ENCODE assay signal across 13 cellular contexts in the genomic region with DNA sequence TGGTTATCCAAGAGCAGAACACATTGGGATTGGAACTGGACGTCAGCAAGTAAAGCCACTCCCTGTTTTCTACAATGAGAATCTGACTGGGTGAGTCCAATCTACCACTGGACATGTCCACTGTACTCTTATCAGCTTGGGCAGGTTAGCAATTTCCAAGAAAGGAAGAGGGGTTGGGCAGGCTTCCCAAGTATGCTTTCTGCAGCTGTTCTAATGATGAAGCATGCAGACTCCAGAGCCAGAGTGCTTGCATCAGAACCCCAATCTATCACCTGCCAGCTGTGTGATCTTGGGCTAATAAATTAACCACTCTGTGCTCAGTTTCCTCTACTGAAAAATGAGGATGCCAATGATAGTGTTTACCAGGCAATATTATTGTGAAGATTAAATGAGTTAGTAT.
"Had no signal": no experiment of that assay in that cellular context is flagged by ENCODE, and none has a peak within 500 bp of the region (broad histone marks: within the 10 kb centered on the region; RNA-seq: fewer than 3 reads in every experiment).

No MANE protein-coding gene starts in this region.

- H3K9me3 Mint-ChIP-seq: activated naive CD8-positive, alpha-beta T cell treated with anti-CD3 and anti-CD28 coated beads for 36 hours; dendritic cell treated with granulocyte-macrophage colony-stimulating factor and Interleukin-4, amounts not matched to agents 40 ng/mL and 50 ng/mL, for 4 days; nephron progenitor cell; T-helper 1 cell treated with Interleukin-12 subunit alpha and Interleukin-12 subunit beta and Interleukin-4 antibody, amounts not matched to agents 30 μg/mL and 1 μg/mL, for 36 hours had no signal

- H3K4me1 Mint-ChIP-seq: activated naive CD8-positive, alpha-beta T cell treated with anti-CD3 and anti-CD28 coated beads for 36 hours had no signal

- H3K4me1 ChIP-seq: testis, upper lobe of left lung had no signal

- H3K36me3 Mint-ChIP-seq: activated naive CD8-positive, alpha-beta T cell treated with anti-CD3 and anti-CD28 coated beads for 36 hours had no signal

- H3K4me3 Mint-ChIP-seq: activated naive CD8-positive, alpha-beta T cell treated with anti-CD3 and anti-CD28 coated beads for 36 hours; dendritic cell treated with granulocyte-macrophage colony-stimulating factor and Interleukin-4, amounts not matched to agents 40 ng/mL and 50 ng/mL, for 4 days; nephron progenitor cell; T-helper 1 cell treated with Interleukin-12 subunit alpha and Interleukin-12 subunit beta and Interleukin-4 antibody, amounts not matched to agents 30 μg/mL and 1 μg/mL, for 36 hours had no signal

- H3K27me3 Mint-ChIP-seq: activated naive CD8-positive, alpha-beta T cell treated with anti-CD3 and anti-CD28 coated beads for 36 hours; dendritic cell treated with granulocyte-macrophage colony-stimulating factor and Interleukin-4, amounts not matched to agents 40 ng/mL and 50 ng/mL, for 4 days had no signal

- DNase-seq: activated CD4-positive, alpha-beta T cell treated with anti-CD3 and anti-CD28 coated beads, Interleukin-2, amount 50 U/mL, for 1 hour; activated CD8-positive, alpha-beta memory T cell treated with anti-CD3 and anti-CD28 coated beads for 24 hours; activated naive CD8-positive, alpha-beta T cell treated with anti-CD3 and anti-CD28 coated beads for 36 hours; effector memory CD4-positive, alpha-beta T cell; kidney glomerular epithelial cell; nephron progenitor cell; stimulated activated CD4-positive, alpha-beta T cell treated with anti-CD3 and anti-CD28 coated beads, Interleukin-12 subunit alpha, Interleukin-12 subunit beta, amount 100 ng/mL, for 4 hours; stimulated activated CD4-positive, alpha-beta T cell treated with anti-CD3 and anti-CD28 coated beads, Interleukin-2, amount 100 ng/mL, for 24 hours; stomach; testis; upper lobe of left lung had no signal

- H3K27ac ChIP-seq: stomach, testis, upper lobe of left lung had no signal

- H3K9me3 ChIP-seq: stomach, testis, upper lobe of left lung had no signal

- H3K4me3 ChIP-seq: stomach, testis, upper lobe of left lung had no signal

- H3K27ac Mint-ChIP-seq: activated naive CD8-positive, alpha-beta T cell treated with anti-CD3 and anti-CD28 coated beads for 36 hours; dendritic cell treated with granulocyte-macrophage colony-stimulating factor and Interleukin-4, amounts not matched to agents 40 ng/mL and 50 ng/mL, for 4 days; nephron progenitor cell; T-helper 1 cell treated with Interleukin-12 subunit alpha and Interleukin-12 subunit beta and Interleukin-4 antibody, amounts not matched to agents 30 μg/mL and 1 μg/mL, for 36 hours had no signal

- H3K36me3 ChIP-seq: stomach, upper lobe of left lung had no signal

- H3K27me3 ChIP-seq: stomach, testis, upper lobe of left lung had no signal
